8 cellular contexts compared by ENCODE assay signal in genomic region chr1:8373547-8374270, GRCh38. TPM values are rescaled to one million over a fixed set of nuclear protein-coding genes. Genes with fewer than 3 reads are reported as not detected.
A peak's percentile ranks its signal among the peaks of the same experiment; 100 is the strongest.
DNase-seq lines count a peak whose midpoint lies in the region; ATAC-seq, FAIRE-seq and TF ChIP-seq lines count a peak whose summit lies in the region.

No MANE protein-coding gene starts in this region.

- ATAC-seq in heart left ventricle (peak; percentile 84 to 91 (median 89)), psoas muscle (peak; percentile 74 to 79 (median 74)), HG03457 (IDR thresholded peaks at IDR 0.05; ENCODE audit: unreplicated experiment) (no peak)

- peak overlapping the region; percentile 94 for H3K27ac Mint-ChIP-seq in HFFc6

- DNase-seq in HFFc6 (peak; percentile 85), adipocyte (ENCODE audit: low read depth) (peak; percentile 91), heart left ventricle (peak in 4 of 5 donors; percentile 78 to 89 (median 85)), psoas muscle (peak; percentile 74 to 87), H54 (ENCODE audit: insufficient read length, low spot score) (no peak)
- no peak for DNase-seq in activated CD4-positive, alpha-beta T cell treated with anti-CD3 and anti-CD28 coated beads for 48 hours
- no peak for DNase-seq in activated effector memory CD4-positive, alpha-beta T cell treated with anti-CD3 and anti-CD28 coated beads, Interleukin-2, amount 50 U/mL, for 16 hours

- peaks cover 65% of the 10 kb centered on the region for H3K4me1 Mint-ChIP-seq in HFFc6 (ENCODE audit: low read depth)

- H3K36me3 ChIP-seq in adipocyte (ENCODE audit: control insufficient read depth, insufficient read depth, low read length, severe bottlenecking) = peaks cover 23% of the 10 kb centered on the region
- peaks cover 0 to 34% (median 0%) of the 10 kb centered on the region in 9 donors for H3K36me3 ChIP-seq in heart left ventricle
- H3K36me3 ChIP-seq in psoas muscle (ENCODE audit: insufficient read depth in 1 of 2, low read depth in 1 of 2) = no peaks in the 10 kb centered on the region

- 7 to 20% (median 16%) methylated on average over 20 to 21 of the region's 21 CpGs for WGBS in heart left ventricle, 4 donors
- WGBS in psoas muscle, 3 donors = 6 to 10% (median 8%) methylated on average over 21 of the region's 21 CpGs

- no peak for TF ChIP-seq CTCF in HFFc6 (IDR thresholded peaks at IDR 0.05)
- no peak for TF ChIP-seq CTCF in heart left ventricle (IDR thresholded peaks at IDR 0.05)
- no peak for TF ChIP-seq CTCF in psoas muscle (IDR thresholded peaks at IDR 0.05)

- H3K9me3 ChIP-seq in adipocyte (ENCODE audit: control insufficient read depth, low read length) (no peaks in the 10 kb centered on the region), heart left ventricle (no peaks in the 10 kb centered on the region), psoas muscle (no peaks in the 10 kb centered on the region)

- H3K4me3 ChIP-seq in adipocyte (ENCODE audit: low read length) (peak overlapping the region; percentile 48), heart left ventricle (peak overlapping the region in 7 of 12 donors; percentile 2 to 32 (median 12)), psoas muscle (peak overlapping the region; percentile 22)

- H3K4me3 Mint-ChIP-seq in HFFc6 = peak overlapping the region; percentile 74

- H3K27me3 Mint-ChIP-seq in HFFc6 (ENCODE audit: insufficient read depth) = peaks cover 4% of the 10 kb centered on the region; the same call in 1 of the 2 replicates

- H3K9me3 Mint-ChIP-seq in HFFc6 = no peaks in the 10 kb centered on the region

- no peak for FAIRE-seq in H54 (lab: Jason Lieb, UNC)

- TF ChIP-seq POLR2A in heart left ventricle (IDR thresholded peaks at IDR 0.05) (no peak), H54 (IDR thresholded peaks at IDR 0.05; ENCODE audit: low read depth, low read length) (no peak)

- intact Hi-C loops in heart left ventricle (cut with DNase I) = loop anchor here in 8 of 10 donors (2.0 to 10.0 kb wide), 6 partner anchors 34 to 154 kb away; no protein-coding TSS in a partner anchor
- intact Hi-C loops in psoas muscle (cut with DNase I) = loop anchor here (2.0 to 5.0 kb wide), 2 partner anchors 49 kb away; no protein-coding TSS in a partner anchor

- peak overlapping the region; percentile 44 to 97 (median 90) for H3K27ac ChIP-seq in heart left ventricle
- peak overlapping the region; percentile 87 for H3K27ac ChIP-seq in psoas muscle

- H3K4me1 ChIP-seq in adipocyte (ENCODE audit: control insufficient read depth, insufficient read depth, low read length) = peaks cover 81% of the 10 kb centered on the region
- peaks cover 19 to 93% (median 79%) of the 10 kb centered on the region in 12 donors for H3K4me1 ChIP-seq in heart left ventricle
- H3K4me1 ChIP-seq in psoas muscle = peaks cover 96% of the 10 kb centered on the region

- peak overlapping the region; percentile 85 for H3K9ac ChIP-seq in adipocyte (ENCODE audit: low read length)

- H3K27me3 ChIP-seq in adipocyte (replicated peaks; ENCODE audit: control insufficient read depth, insufficient read depth, low read length) (no peaks in the 10 kb centered on the region), heart left ventricle (no peaks in the 10 kb centered on the region), psoas muscle (ENCODE audit: insufficient read depth in 3 of 3, low read length in 2 of 3) (no peaks in the 10 kb centered on the region)

- peaks cover under 1% of the 10 kb centered on the region; the same call in 1 of the 2 replicates for H3K36me3 Mint-ChIP-seq in HFFc6 (ENCODE audit: low read depth)

RNA-seq across cellular contexts. Expression of gene SLC45A1, which starts 55.8 kb away (rescaled TPM):
- 1 to 10 TPM; 1.3 to 2.0 (median 1.6) TPM for total RNA-seq in HFFc6 (2021; fragmentation: NEBNext Ultra II Directional; extraction: Animal tissue kit (Norgen Biotek cat#: 25700))
- total RNA-seq in heart left ventricle (1 to 10 TPM in 7 of 9 donors, under 1 TPM in 2; 0.61 to 6.2 (median 1.6) TPM), psoas muscle (1 to 10 TPM in 1 of 4 donors, under 1 TPM in 3; 0.44 to 1.4 (median 0.89) TPM)
- polyA plus RNA-seq in heart left ventricle (1 to 10 TPM; 1.3 to 2.9 TPM), psoas muscle (1 to 10 TPM in 1 of 3 donors, under 1 TPM in 2; 0.60 to 1.1 (median 0.96) TPM)

Comparison
In these comparisons a context has a peak if more than half of its experiments do, and no peak if none do; other contexts are left out.
1. DNase-seq: peak in HFFc6 (single experiment), adipocyte (single experiment), heart left ventricle (4 of 5) and psoas muscle (2 of 2); none in activated CD4-positive, alpha-beta T cell treated with anti-CD3 and anti-CD28 coated beads for 48 hours (single experiment), activated effector memory CD4-positive, alpha-beta T cell treated with anti-CD3 and anti-CD28 coated beads, Interleukin-2, amount 50 U/mL, for 16 hours (single experiment) and H54 (single experiment).
2. Peak in every context shown above with its lines, with median percentiles within 50 percentile points of each other: H3K4me3 ChIP-seq.